In genomic region chr2:59151805-59152204, GRCh38 we compare ENCODE assay signal across 8 cellular contexts.
"Had no signal": no experiment of that assay in that cellular context is flagged by ENCODE, and none has a peak within 500 bp of the region (broad histone marks: within the 10 kb centered on the region; RNA-seq: fewer than 3 reads in every experiment).

No MANE protein-coding gene starts in this region.

- H3K4me3 ChIP-seq: GM12878 had no signal

- DNase-seq: GDM1, GF-D8 had no signal

- ATAC-seq: GM12878 had no signal

- FAIRE-seq: G401.6, GM12878, GM12891, GM12892, GM18507, GM19239 had no signal
